Comparison of ENCODE assay signal across 8 cellular contexts in the genomic region with DNA sequence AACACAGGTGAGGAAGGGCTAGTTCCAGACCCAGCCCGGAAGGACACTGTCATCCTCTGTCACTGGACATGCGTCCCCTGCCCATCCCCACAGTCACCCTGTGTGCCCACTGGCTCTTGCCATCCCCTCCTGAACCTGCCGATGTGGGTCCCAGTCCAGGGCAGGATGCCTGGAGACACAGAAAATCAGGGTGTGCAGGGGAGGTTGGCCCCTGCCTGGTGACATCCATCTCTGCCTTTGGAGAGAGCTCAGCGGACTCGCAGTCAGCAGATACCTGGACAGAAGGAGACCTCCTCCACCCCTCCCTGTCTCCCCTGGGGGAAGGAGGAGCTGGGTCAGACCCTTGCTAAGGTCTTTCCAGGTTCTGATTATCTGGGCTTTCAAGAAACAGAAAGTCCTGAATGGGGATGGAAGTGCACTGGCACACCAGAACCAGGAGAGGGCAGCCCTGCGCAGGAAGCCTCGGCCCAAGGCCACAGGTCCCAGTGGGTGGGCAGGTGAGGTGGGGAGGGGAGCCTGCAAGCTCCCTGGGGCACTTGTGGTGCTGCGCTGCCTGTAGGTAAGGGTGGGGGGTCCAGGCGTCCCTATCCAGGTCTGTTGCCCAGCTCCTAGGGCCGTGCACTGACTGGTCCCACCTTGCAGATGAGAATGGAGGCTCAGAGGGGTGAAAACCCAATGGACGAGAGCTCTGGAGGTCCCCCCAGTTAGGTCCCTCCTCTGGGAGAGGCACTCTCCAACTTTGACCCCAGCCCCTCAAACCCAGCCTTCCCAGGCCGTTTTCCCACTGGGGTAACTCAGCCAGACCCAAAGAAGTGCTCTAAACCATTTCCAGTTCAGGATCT. TPM values are rescaled to one million over a fixed set of nuclear protein-coding genes. Genes with fewer than 3 reads are reported as not detected.
DNase-seq lines count a peak whose midpoint lies in the region; ATAC-seq, FAIRE-seq and TF ChIP-seq lines count a peak whose summit lies in the region.

No MANE protein-coding gene starts in this region.

- no peaks in the 10 kb centered on the region for H3K9me3 ChIP-seq in OCI-LY3 (ENCODE audit: insufficient read depth, low read length)

- DNase-seq in AG20443 (ENCODE audit: low spot score) = peak; percentile 87
- DNase-seq in GM18507 (ENCODE audit: extremely low spot score, insufficient read length, low read depth) = peak; percentile 49
- DNase-seq in astrocyte of the hippocampus (ENCODE audit: low read depth, low spot score) = peak; percentile 63
- DNase-seq in kidney epithelial cell (ENCODE audit: low read depth) = no peak

- no peaks in the 10 kb centered on the region for H3K36me3 Mint-ChIP-seq in stimulated activated memory B cell treated with anti-CD40 and anti-IgM and Interleukin-4, amounts not matched to agents 10 μg/mL and 1 μg/mL and 100 μg/mL, for 72 hours

- H2AFZ ChIP-seq in OCI-LY3 (ENCODE audit: low read depth, low read length) = peak overlapping the region; percentile 70; the same call in 1 of the 2 replicates

- H3K4me1 ChIP-seq in OCI-LY3 (ENCODE audit: low read length) = no peaks in the 10 kb centered on the region

- peaks cover 5% of the 10 kb centered on the region for H3K9me3 Mint-ChIP-seq in stimulated activated memory B cell treated with anti-CD40 and anti-IgM and Interleukin-4, amounts not matched to agents 10 μg/mL and 1 μg/mL and 100 μg/mL, for 72 hours

- no peak overlapping the region for H3K9ac ChIP-seq in OCI-LY3 (ENCODE audit: low read length)

- no peak overlapping the region for H3K27ac ChIP-seq in OCI-LY3 (ENCODE audit: low read length)

- H3K4me1 Mint-ChIP-seq in stimulated activated memory B cell treated with anti-CD40 and anti-IgM and Interleukin-4, amounts not matched to agents 10 μg/mL and 1 μg/mL and 100 μg/mL, for 72 hours = peaks cover 6% of the 10 kb centered on the region

- peak overlapping the region; percentile 43 for H3K4me2 ChIP-seq in OCI-LY3 (ENCODE audit: low read length)

- H4K20me1 ChIP-seq in OCI-LY3 (ENCODE audit: insufficient read depth, low read length) = no peaks in the 10 kb centered on the region

- H3K4me3 ChIP-seq in OCI-LY3 (ENCODE audit: low read length) = no peak overlapping the region
- no peak overlapping the region for H3K4me3 ChIP-seq in kidney epithelial cell (ENCODE audit: low read depth, low read length)

- peak; percentile 57 for FAIRE-seq in GM18507 (lab: Jason Lieb, UNC)

- H3K79me2 ChIP-seq in OCI-LY3 (ENCODE audit: low read length) = no peaks in the 10 kb centered on the region

- peak; percentile 70 for TF ChIP-seq CTCF in OCI-LY3 (IDR thresholded peaks at IDR 0.05; ENCODE audit: low read depth, low read length)
- TF ChIP-seq CTCF in kidney epithelial cell (IDR thresholded peaks at IDR 0.05; ENCODE audit: insufficient read depth, low read length, poor library complexity, severe bottlenecking) = peak; percentile 91

- H3K27me3 Mint-ChIP-seq in stimulated activated memory B cell treated with anti-CD40 and anti-IgM and Interleukin-4, amounts not matched to agents 10 μg/mL and 1 μg/mL and 100 μg/mL, for 72 hours = peaks cover 52% of the 10 kb centered on the region

- peak; percentile 29 for ATAC-seq in stimulated activated memory B cell treated with anti-CD40 and anti-IgM and Interleukin-4, amounts not matched to agents 10 μg/mL and 1 μg/mL and 100 μg/mL, for 72 hours
- ATAC-seq in HG02759 (IDR thresholded peaks at IDR 0.05; ENCODE audit: unreplicated experiment) (no peak), GM21390 (IDR thresholded peaks at IDR 0.05; ENCODE audit: unreplicated experiment) (no peak)

- no peak overlapping the region for H3K27ac Mint-ChIP-seq in stimulated activated memory B cell treated with anti-CD40 and anti-IgM and Interleukin-4, amounts not matched to agents 10 μg/mL and 1 μg/mL and 100 μg/mL, for 72 hours

- H3K4me3 Mint-ChIP-seq in stimulated activated memory B cell treated with anti-CD40 and anti-IgM and Interleukin-4, amounts not matched to agents 10 μg/mL and 1 μg/mL and 100 μg/mL, for 72 hours = no peak overlapping the region

- no peaks in the 10 kb centered on the region for H3K36me3 ChIP-seq in OCI-LY3 (replicated peaks; ENCODE audit: low read depth, low read length)
- H3K36me3 ChIP-seq in kidney epithelial cell (ENCODE audit: control insufficient read depth, insufficient read depth, low read length) = no peaks in the 10 kb centered on the region

- no peaks in the 10 kb centered on the region for H3K27me3 ChIP-seq in OCI-LY3 (ENCODE audit: low read depth, low read length)
- peaks cover 5% of the 10 kb centered on the region for H3K27me3 ChIP-seq in kidney epithelial cell (ENCODE audit: control insufficient read depth, insufficient read depth, low read length)

RNA-seq across cellular contexts. Expression of a gene that starts 9.7 kb away (rescaled TPM):
- total RNA-seq in kidney epithelial cell = not detected in 2 replicates

RNA-seq across cellular contexts. Expression of a gene that starts 14.1 kb away (rescaled TPM):
- total RNA-seq in kidney epithelial cell = 164 and 186 TPM in 2 replicates
